9 cellular contexts compared by ENCODE assay signal in genomic region chr16:5490499-5490898, GRCh38.
DNase-seq lines count a peak whose midpoint lies in the region; ATAC-seq and TF ChIP-seq lines count a peak whose summit lies in the region.
"Had no signal": no experiment of that assay in that cellular context is flagged by ENCODE, and none has a peak within 500 bp of the region (broad histone marks: within the 10 kb centered on the region; RNA-seq: fewer than 3 reads in every experiment).

No MANE protein-coding gene starts in this region.

- peak; percentile 6 for DNase-seq in GM06990 (ENCODE audit: extremely low read depth, insufficient read length)
- no peak for DNase-seq in Panc1 (ENCODE audit: low read depth, low spot score)
- DNase-seq in foreskin melanocyte: peak; percentile 22
- DNase-seq in stimulated activated CD8-positive, alpha-beta memory T cell treated with anti-CD3 and anti-CD28 coated beads, Interleukin-4, amount 100 ng/mL, for 48 hours: peak; percentile 60
- DNase-seq: IMR-90 had no signal

- no peak overlapping the region for H3K27ac ChIP-seq in C4-2B
- H3K27ac ChIP-seq in Panc1 (ENCODE audit: low read length): no peak overlapping the region

- ATAC-seq in Panc1 (peak; percentile 48), GM18858 (IDR thresholded peaks at IDR 0.05; ENCODE audit: unreplicated experiment) (no peak), HG03457 (IDR thresholded peaks at IDR 0.05; ENCODE audit: unreplicated experiment) (no peak), HG03354 (IDR thresholded peaks at IDR 0.05; ENCODE audit: poor library complexity, severe bottlenecking, unreplicated experiment) (no peak)

- no peak overlapping the region for H3K4me3 ChIP-seq in GM06990 (replicated peaks; ENCODE audit: low read depth, low read length)
- no peak overlapping the region for H3K4me3 ChIP-seq in Panc1 (ENCODE audit: low read depth in 2 of 2, low read length in 2 of 2)

- no peaks in the 10 kb centered on the region for H3K4me1 ChIP-seq in Panc1 (ENCODE audit: control insufficient read depth, insufficient read depth, low read length)

- CTCF ChIA-PET in Panc1 (lab: Charles Lee): interaction anchor here (0.8 kb wide), 1 partner anchor 250 kb away, joined by 4 read pairs; no protein-coding TSS in a partner anchor

- H3K9me3 ChIP-seq in Panc1 (ENCODE audit: control insufficient read depth, insufficient read depth, low read depth, low read length): no peaks in the 10 kb centered on the region

- intact Hi-C loops in Panc1 (cut with micrococcal nuclease; ENCODE audit: unreplicated experiment): loop anchor here (2.0 kb wide), 1 partner anchor 248 kb away; no protein-coding TSS in a partner anchor

- TF ChIP-seq CTCF in C4-2B (conservative IDR thresholded peaks at IDR 0.05) (peak; percentile 93), GM06990 (IDR thresholded peaks at IDR 0.05; ENCODE audit: insufficient read depth, low read length, poor library complexity, severe bottlenecking) (peak; percentile 69), Panc1 (IDR thresholded peaks at IDR 0.05) (peak; percentile 94)

- BruUV-seq in Panc1 (replicated peaks; lab: Mats Ljungman, UMichigan): no TSS peak

- in situ Hi-C loops in Panc1 (cut with HindIII; ENCODE audit: low pct_unique_long_range_greater_than_20kb, low sequenced_read_pairs): no loop called here

- H3K27me3 ChIP-seq in GM06990 (replicated peaks; ENCODE audit: control insufficient read depth, insufficient read depth, low read length) (no peaks in the 10 kb centered on the region), Panc1 (ENCODE audit: control insufficient read depth, insufficient read depth, low read length) (peaks cover 6% of the 10 kb centered on the region; the same call in 1 of the 2 replicates)

- POLR2A ChIA-PET in Panc1 (lab: Charles Lee): interaction anchor here (0.6 kb wide), 2 partner anchors 67 to 186 kb away, joined by 3 to 4 read pairs; no protein-coding TSS in a partner anchor

- H3K36me3 ChIP-seq in GM06990 (ENCODE audit: control insufficient read depth, insufficient read depth, low read length) (no peaks in the 10 kb centered on the region), Panc1 (ENCODE audit: control insufficient read depth, insufficient read depth, low read length) (no peaks in the 10 kb centered on the region)
